ENCODE assay signal across 24 cellular contexts in the genomic region with DNA sequence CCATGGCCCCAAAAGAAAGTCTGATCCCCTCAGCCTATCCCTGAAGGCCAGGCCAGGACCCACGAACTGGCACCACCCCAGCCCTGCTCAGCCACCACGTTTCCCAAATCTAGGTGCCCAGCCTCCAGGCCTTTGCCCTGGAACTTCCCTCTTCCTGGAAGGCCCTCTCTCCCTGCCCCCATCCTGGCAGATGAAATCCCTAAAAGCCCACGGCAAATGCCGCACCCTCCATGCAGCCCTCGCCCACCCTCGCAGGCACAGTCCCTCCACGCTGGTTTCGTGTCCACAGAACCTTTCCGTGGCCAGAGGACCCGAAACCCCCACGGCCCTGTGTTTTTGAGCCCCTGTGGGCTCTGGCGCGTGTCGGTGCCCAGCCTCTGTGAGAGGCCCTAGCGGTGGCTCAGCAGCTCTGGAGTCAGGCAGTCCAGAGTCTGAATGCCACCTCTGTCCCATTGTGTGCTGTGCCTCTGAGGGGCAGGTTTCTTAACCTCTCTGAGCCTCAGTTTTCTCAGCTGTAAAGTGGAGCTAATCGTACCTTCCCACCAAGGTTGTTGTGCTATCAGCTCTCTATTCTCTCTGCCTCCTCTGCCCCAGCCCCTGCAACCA.
"Had no signal": no experiment of that assay in that cellular context is flagged by ENCODE, and none has a peak within 500 bp of the region (broad histone marks: within the 10 kb centered on the region; RNA-seq: fewer than 3 reads in every experiment).

No MANE protein-coding gene starts in this region.

- H3K9me3 Mint-ChIP-seq: effector memory CD8-positive, alpha-beta T cell; immature natural killer cell; naive thymus-derived CD4-positive, alpha-beta T cell; nephron; stimulated activated memory B cell treated with anti-CD40 and anti-IgM and Interleukin-4, amounts not matched to agents 10 μg/mL and 1 μg/mL and 100 μg/mL, for 72 hours; type B pancreatic cell had no signal

- H3K27ac ChIP-seq: esophagus squamous epithelium, pancreas, right atrium auricular region, sigmoid colon, testis, tibial artery had no signal

- H3K4me3 ChIP-seq: esophagus squamous epithelium, pancreas, right atrium auricular region, sigmoid colon, testis, tibial artery had no signal

- H3K36me3 ChIP-seq: esophagus squamous epithelium, pancreas, right atrium auricular region, sigmoid colon, tibial artery had no signal

- H3K4me3 Mint-ChIP-seq: effector memory CD8-positive, alpha-beta T cell; immature natural killer cell; naive thymus-derived CD4-positive, alpha-beta T cell; nephron; stimulated activated memory B cell treated with anti-CD40 and anti-IgM and Interleukin-4, amounts not matched to agents 10 μg/mL and 1 μg/mL and 100 μg/mL, for 72 hours; type B pancreatic cell had no signal

- H3K4me1 ChIP-seq: esophagus squamous epithelium, pancreas, right atrium auricular region, sigmoid colon, tibial artery had no signal

- H3K27me3 ChIP-seq: pancreas, right atrium auricular region, testis had no signal

- H3K4me1 Mint-ChIP-seq: immature natural killer cell; naive thymus-derived CD4-positive, alpha-beta T cell; nephron; stimulated activated memory B cell treated with anti-CD40 and anti-IgM and Interleukin-4, amounts not matched to agents 10 μg/mL and 1 μg/mL and 100 μg/mL, for 72 hours had no signal

- H3K27ac Mint-ChIP-seq: naive thymus-derived CD4-positive, alpha-beta T cell; nephron; progenitor cell of endocrine pancreas; stimulated activated memory B cell treated with anti-CD40 and anti-IgM and Interleukin-4, amounts not matched to agents 10 μg/mL and 1 μg/mL and 100 μg/mL, for 72 hours; type B pancreatic cell had no signal

- ATAC-seq: effector memory CD8-positive, alpha-beta T cell; naive thymus-derived CD4-positive, alpha-beta T cell; pancreas; stimulated activated memory B cell treated with anti-CD40 and anti-IgM and Interleukin-4, amounts not matched to agents 10 μg/mL and 1 μg/mL and 100 μg/mL, for 72 hours; stimulated activated naive CD8-positive, alpha-beta T cell treated with anti-CD3 and anti-CD28 coated beads, Interleukin-15, Interleukin-2, amounts not matched to agents 100 U/mL and 50 U/mL, for 24 hours had no signal

- DNase-seq: cortex of kidney; effector memory CD8-positive, alpha-beta T cell; erythroblast; esophagus squamous epithelium; hypothalamus; immature natural killer cell; islet precursor cell; mammary epithelial cell; mesendoderm; midbrain; naive thymus-derived CD4-positive, alpha-beta T cell; occipital lobe; sigmoid colon; stimulated activated CD4-positive, alpha-beta T cell treated with anti-CD3 and anti-CD28 coated beads, Interleukin-4, amount 100 ng/mL, for 4 hours; stimulated activated naive CD8-positive, alpha-beta T cell treated with anti-CD3 and anti-CD28 coated beads, Interleukin-15, Interleukin-2, amounts not matched to agents 100 U/mL and 50 U/mL, for 24 hours; substantia nigra; testis; tibial artery had no signal

- H3K36me3 Mint-ChIP-seq: immature natural killer cell; naive thymus-derived CD4-positive, alpha-beta T cell; stimulated activated memory B cell treated with anti-CD40 and anti-IgM and Interleukin-4, amounts not matched to agents 10 μg/mL and 1 μg/mL and 100 μg/mL, for 72 hours; type B pancreatic cell had no signal

- H3K9me3 ChIP-seq: esophagus squamous epithelium, pancreas, right atrium auricular region, sigmoid colon, testis, tibial artery had no signal
